In genomic region chr1:43286115-43286514, GRCh38 we compare ENCODE assay signal across 19 cellular contexts. TPM values are rescaled to one million over a fixed set of nuclear protein-coding genes. Genes with fewer than 3 reads are reported as not detected.
DNase-seq lines count a peak whose midpoint lies in the region; TF ChIP-seq lines count a peak whose summit lies in the region.
"Had no signal": no experiment of that assay in that cellular context is flagged by ENCODE, and none has a peak within 500 bp of the region (broad histone marks: within the 10 kb centered on the region; RNA-seq: fewer than 3 reads in every experiment).

No MANE protein-coding gene starts in this region.

- no peaks in the 10 kb centered on the region for H3K79me2 ChIP-seq in smooth muscle cell (ENCODE audit: low read depth)

- H3K4me1 ChIP-seq in HUES48 (ENCODE audit: control insufficient read depth, insufficient read depth, low read length), result peaks cover 16% of the 10 kb centered on the region
- peaks cover 20 to 35% of the 10 kb centered on the region in 2 donors for H3K4me1 ChIP-seq in duodenal mucosa (ENCODE audit: control insufficient read depth in 1 of 2, insufficient read depth in 2 of 2, low read length in 2 of 2)
- H3K4me1 ChIP-seq in mucosa of stomach (ENCODE audit: control insufficient read depth, insufficient read depth, low read length), result peaks cover 46% of the 10 kb centered on the region
- no peaks in the 10 kb centered on the region for H3K4me1 ChIP-seq in smooth muscle cell (ENCODE audit: low read depth)

- peaks cover 3% of the 10 kb centered on the region for H3K27me3 Mint-ChIP-seq in type B pancreatic cell

- H3K4me3 Mint-ChIP-seq in type B pancreatic cell, result peak overlapping the region; percentile 94
- H3K4me3 Mint-ChIP-seq: activated CD4-positive, alpha-beta T cell treated with anti-CD3 and anti-CD28 coated beads, Interleukin-2, amount 10 ng/mL, durations not matched to agents 7 days and 5 days; CD4-positive, alpha-beta memory T cell; HFFc6; naive thymus-derived CD4-positive, alpha-beta T cell had no signal

- H3K9me3 ChIP-seq in HUES48 (ENCODE audit: control insufficient read depth, insufficient read depth, low read length) (no peaks in the 10 kb centered on the region), duodenal mucosa (ENCODE audit: control insufficient read depth in 1 of 2, low read length in 2 of 2) (no peaks in the 10 kb centered on the region), mucosa of stomach (ENCODE audit: control insufficient read depth, low read length) (no peaks in the 10 kb centered on the region), smooth muscle cell (replicated peaks; ENCODE audit: low read depth) (no peaks in the 10 kb centered on the region)
- H3K9me3 ChIP-seq: esophagus squamous epithelium had no signal

- H3K4me3 ChIP-seq in HUES48 (ENCODE audit: low read depth, low read length) (peak overlapping the region; percentile 67; the same call in 1 of the 2 replicates), duodenal mucosa (ENCODE audit: low read depth in 1 of 2, low read length in 2 of 2) (peak overlapping the region; percentile 48 to 67), mucosa of stomach (ENCODE audit: low read length) (peak overlapping the region; percentile 96), smooth muscle cell (no peak overlapping the region)

- no peak for TF ChIP-seq CTCF in type B pancreatic cell (conservative IDR thresholded peaks at IDR 0.05)
- TF ChIP-seq CTCF in smooth muscle cell (IDR thresholded peaks at IDR 0.05; ENCODE audit: borderline replicate concordance, insufficient read depth, poor library complexity, severe bottlenecking), result no peak

- peaks cover 12% of the 10 kb centered on the region for H3K4me1 Mint-ChIP-seq in type B pancreatic cell (ENCODE audit: unreplicated experiment)
- H3K4me1 Mint-ChIP-seq: activated CD4-positive, alpha-beta T cell treated with anti-CD3 and anti-CD28 coated beads, Interleukin-2, amount 10 ng/mL, durations not matched to agents 7 days and 5 days; CD4-positive, alpha-beta memory T cell had no signal

- H3K36me3 ChIP-seq in HUES48 (ENCODE audit: control insufficient read depth, insufficient read depth, low read length) (no peaks in the 10 kb centered on the region), duodenal mucosa (ENCODE audit: control insufficient read depth in 1 of 2, insufficient read depth in 2 of 2, low read length in 2 of 2) (peaks cover 0 to 7% of the 10 kb centered on the region in 2 donors), mucosa of stomach (ENCODE audit: control insufficient read depth, insufficient read depth, low read length) (no peaks in the 10 kb centered on the region), smooth muscle cell (ENCODE audit: low read depth) (no peaks in the 10 kb centered on the region)

- no peak overlapping the region for H3K9ac ChIP-seq in HUES48 (ENCODE audit: low read depth, low read length)
- H3K9ac ChIP-seq in duodenal mucosa (ENCODE audit: low read depth in 1 of 2, low read length in 2 of 2), result peak overlapping the region; percentile 96 to 99
- H3K9ac ChIP-seq in mucosa of stomach (ENCODE audit: low read length), result peak overlapping the region; percentile 84
- H3K9ac ChIP-seq in smooth muscle cell (ENCODE audit: low read depth), result no peak overlapping the region

- 91% methylated on average over 11 of the region's 11 CpGs for WGBS in smooth muscle cell (ENCODE audit: low lambda C conversion rate)

- H3K9me3 Mint-ChIP-seq in type B pancreatic cell, result no peaks in the 10 kb centered on the region
- H3K9me3 Mint-ChIP-seq: activated CD4-positive, alpha-beta T cell treated with anti-CD3 and anti-CD28 coated beads, Interleukin-2, amount 10 ng/mL, durations not matched to agents 7 days and 5 days; CD4-positive, alpha-beta memory T cell; HFFc6; naive thymus-derived CD4-positive, alpha-beta T cell had no signal

- no peaks in the 10 kb centered on the region for H3K36me3 Mint-ChIP-seq in type B pancreatic cell
- H3K36me3 Mint-ChIP-seq: CD4-positive, alpha-beta memory T cell had no signal

- H3K27me3 ChIP-seq in HUES48 (ENCODE audit: control insufficient read depth, insufficient read depth, low read length), result no peaks in the 10 kb centered on the region
- no peaks in the 10 kb centered on the region for H3K27me3 ChIP-seq in duodenal mucosa (ENCODE audit: control insufficient read depth in 1 of 2, insufficient read depth in 2 of 2, low read length in 2 of 2)
- peaks cover 6% of the 10 kb centered on the region for H3K27me3 ChIP-seq in mucosa of stomach (ENCODE audit: control insufficient read depth, insufficient read depth, low read length)
- H3K27me3 ChIP-seq in smooth muscle cell (ENCODE audit: low read depth), result no peaks in the 10 kb centered on the region
- H3K27me3 ChIP-seq: esophagus squamous epithelium had no signal

- peak overlapping the region; percentile 80 for H3K27ac Mint-ChIP-seq in type B pancreatic cell
- H3K27ac Mint-ChIP-seq: CD4-positive, alpha-beta memory T cell; HFFc6; naive thymus-derived CD4-positive, alpha-beta T cell had no signal

- no peaks in the 10 kb centered on the region for H3F3A ChIP-seq in smooth muscle cell (ENCODE audit: low read depth)

- no peaks in the 10 kb centered on the region for H4K20me1 ChIP-seq in smooth muscle cell (ENCODE audit: low read depth)

- no peak overlapping the region for H2AFZ ChIP-seq in smooth muscle cell (ENCODE audit: low read depth)

- no peak overlapping the region for H3K27ac ChIP-seq in HUES48 (ENCODE audit: low read depth, low read length)
- H3K27ac ChIP-seq in duodenal mucosa (ENCODE audit: low read depth, low read length), result peak overlapping the region; percentile 86
- H3K27ac ChIP-seq in smooth muscle cell (ENCODE audit: low read depth), result no peak overlapping the region

- no peak overlapping the region for H3K4me2 ChIP-seq in smooth muscle cell

- no peak for DNase-seq in type B pancreatic cell (ENCODE audit: extremely low spot score, unreplicated experiment)
- no peak for DNase-seq in C1 segment of cervical spinal cord (lab: John Stamatoyannopoulos, UW)
- DNase-seq in smooth muscle cell (lab: John Stamatoyannopoulos, UW; ENCODE audit: unreplicated experiment), result no peak
- no peak for DNase-seq in NCI-H345 (lab: John Stamatoyannopoulos, UW)
- DNase-seq: activated CD4-positive, alpha-beta T cell treated with anti-CD3 and anti-CD28 coated beads, Interleukin-2, amount 10 ng/mL, durations not matched to agents 7 days and 5 days; activated gamma-delta T cell; CD4-positive, alpha-beta memory T cell; effector CD8-positive, alpha-beta T cell; esophagus squamous epithelium; HFFc6; Karpas-422; naive thymus-derived CD4-positive, alpha-beta T cell; SHP77 had no signal

RNA-seq across cellular contexts. Expression of gene C1orf210, which starts 0.7 kb away (rescaled TPM):
- total RNA-seq in type B pancreatic cell (ENCODE audit: low replicate concordance), result 9.9 and 17.2 TPM in 2 replicates
- 0.81 and 1.2 TPM in 2 replicates for total RNA-seq in smooth muscle cell
- polyA plus RNA-seq in smooth muscle cell, result 0.72 and 4.1 TPM in 2 replicates
- total RNA-seq: activated CD4-positive, alpha-beta T cell treated with anti-CD3 and anti-CD28 coated beads, Interleukin-2, amount 10 ng/mL, durations not matched to agents 7 days and 5 days; cardiac septum; CD4-positive, alpha-beta memory T cell; glomerular endothelial cell; HFFc6; naive thymus-derived CD4-positive, alpha-beta T cell had no signal
- polyA plus RNA-seq: CD4-positive, alpha-beta memory T cell; naive thymus-derived CD4-positive, alpha-beta T cell had no signal

RNA-seq across cellular contexts. Expression of gene TIE1, which starts 14.7 kb away (rescaled TPM):
- 1.3 TPM in 1 of 2 replicates, not detected in the other for total RNA-seq in type B pancreatic cell (ENCODE audit: low replicate concordance)
- total RNA-seq in smooth muscle cell, result 0.18 and 1.1 TPM in 2 replicates
- 0.73 and 0.91 TPM in 2 replicates for polyA plus RNA-seq in smooth muscle cell
- total RNA-seq: activated CD4-positive, alpha-beta T cell treated with anti-CD3 and anti-CD28 coated beads, Interleukin-2, amount 10 ng/mL, durations not matched to agents 7 days and 5 days; CD4-positive, alpha-beta memory T cell had no signal
- polyA plus RNA-seq: CD4-positive, alpha-beta memory T cell; naive thymus-derived CD4-positive, alpha-beta T cell had no signal

RNA-seq across cellular contexts. Expression of gene TMEM125, which starts 16.3 kb away (rescaled TPM):
- total RNA-seq in type B pancreatic cell (ENCODE audit: low replicate concordance), result 19.8 and 51.7 TPM in 2 replicates
- 2.8 and 4.2 TPM in 2 replicates for total RNA-seq in smooth muscle cell
- polyA plus RNA-seq in smooth muscle cell, result 1.4 and 3.3 TPM in 2 replicates
- total RNA-seq: activated CD4-positive, alpha-beta T cell treated with anti-CD3 and anti-CD28 coated beads, Interleukin-2, amount 10 ng/mL, durations not matched to agents 7 days and 5 days; cardiac septum; CD4-positive, alpha-beta memory T cell; glomerular endothelial cell; HFFc6; subcutaneous adipose tissue had no signal
- polyA plus RNA-seq: CD4-positive, alpha-beta memory T cell had no signal

RNA-seq across cellular contexts. Expression of gene MPL, which starts 51.5 kb away (rescaled TPM):
- not detected in 2 replicates for total RNA-seq in type B pancreatic cell (ENCODE audit: low replicate concordance)
- total RNA-seq in smooth muscle cell, result not detected in 2 replicates
- not detected in 2 replicates for polyA plus RNA-seq in smooth muscle cell
- total RNA-seq: activated CD4-positive, alpha-beta T cell treated with anti-CD3 and anti-CD28 coated beads, Interleukin-2, amount 10 ng/mL, durations not matched to agents 7 days and 5 days; CD4-positive, alpha-beta memory T cell; esophagus squamous epithelium; glomerular endothelial cell; HFFc6 had no signal
- polyA plus RNA-seq: CD4-positive, alpha-beta memory T cell; naive thymus-derived CD4-positive, alpha-beta T cell had no signal

Comparison
In these comparisons a context has a peak if more than half of its experiments do, and no peak if none do; other contexts are left out.
1. H3K9ac ChIP-seq: peak in duodenal mucosa (2 of 2) and mucosa of stomach (single experiment); none in HUES48 (single experiment) and smooth muscle cell (single experiment).